ENCODE assay signal across 8 cellular contexts in genomic region chr9:97803167-97804058, GRCh38. TPM values are rescaled to one million over a fixed set of nuclear protein-coding genes. Genes with fewer than 3 reads are reported as not detected.
DNase-seq lines count a peak whose midpoint lies in the region; ATAC-seq and TF ChIP-seq lines count a peak whose summit lies in the region.

No MANE protein-coding gene starts in this region.

- H3K27me3 Mint-ChIP-seq in CD14-positive monocyte (ENCODE audit: low read depth in 3 of 3) (peaks cover 35 to 61% (median 50%) of the 10 kb centered on the region in 3 donors), nephron progenitor cell (ENCODE audit: low read depth, poor library complexity) (peaks cover 81% of the 10 kb centered on the region)
- peaks cover 25% of the 10 kb centered on the region for H3K27me3 Mint-ChIP-seq in activated T-helper 1 cell treated with anti-CD3 and anti-CD28 coated beads, Interleukin-12 subunit alpha, Interleukin-12 subunit beta, Interleukin-2, Interleukin-4 antibody, amounts not matched to agents 30 ng/mL and 10 ng/mL and 1 ng/mL, durations not matched to agents 14 hours and 24 hours and 36 hours (ENCODE audit: insufficient read depth)

- no peaks in the 10 kb centered on the region for H3K36me3 ChIP-seq in PC-9 (ENCODE audit: low read depth)

- H3K27ac Mint-ChIP-seq in CD14-positive monocyte (peak overlapping the region in 4 of 7 donors; percentile 29 to 61 (median 50)), nephron progenitor cell (no peak overlapping the region)
- peak overlapping the region; percentile 67 for H3K27ac Mint-ChIP-seq in activated T-helper 1 cell treated with anti-CD3 and anti-CD28 coated beads, Interleukin-12 subunit alpha, Interleukin-12 subunit beta, Interleukin-2, Interleukin-4 antibody, amounts not matched to agents 30 ng/mL and 10 ng/mL and 1 ng/mL, durations not matched to agents 14 hours and 24 hours and 36 hours

- TF ChIP-seq CTCF in CD14-positive monocyte (IDR thresholded peaks at IDR 0.05) (no peak), PC-9 (conservative IDR thresholded peaks at IDR 0.05) (no peak), fibroblast of the aortic adventitia (IDR thresholded peaks at IDR 0.05; ENCODE audit: insufficient read depth, low read length) (no peak), nephron progenitor cell (IDR thresholded peaks at IDR 0.05) (no peak)

- no peaks in the 10 kb centered on the region for H3K9me2 ChIP-seq in PC-9 (ENCODE audit: insufficient read depth)

- peak; percentile 63 for DNase-seq in CD14-positive monocyte (ENCODE audit: low spot score)
- peak; percentile 57 for DNase-seq in HPDE6-E6E7 (ENCODE audit: extremely low spot score)
- DNase-seq in PC-9 = peak; percentile 63 to 86
- DNase-seq in activated T-helper 1 cell treated with anti-CD3 and anti-CD28 coated beads, Interleukin-12 subunit alpha, Interleukin-12 subunit beta, Interleukin-2, Interleukin-4 antibody, amounts not matched to agents 30 ng/mL and 10 ng/mL and 1 ng/mL, durations not matched to agents 14 hours and 24 hours and 36 hours (ENCODE audit: low spot score) = peak; percentile 66
- DNase-seq in fibroblast of the aortic adventitia (ENCODE audit: low read depth) = peak; percentile 18
- DNase-seq in nephron progenitor cell = peak; percentile 79
- peak; percentile 65 for DNase-seq in stimulated activated naive CD4-positive, alpha-beta T cell treated with Interleukin-2 at 50 U/mL for 16 hours (lab: John Stamatoyannopoulos, UW)

- BruUV-seq in PC-9 (replicated peaks; lab: Mats Ljungman, UMichigan) = no TSS peak

- H3K9me3 ChIP-seq in PC-9 (ENCODE audit: insufficient read depth, low read depth) = no peaks in the 10 kb centered on the region

- CTCF ChIA-PET in PC-9 (lab: Charles Lee) = no interaction called here

- H3K27ac ChIP-seq in PC-9 = peak overlapping the region; percentile 85

- H3K4me3 Mint-ChIP-seq in CD14-positive monocyte (peak overlapping the region; percentile 69 to 89), nephron progenitor cell (peak overlapping the region; percentile 84)
- peak overlapping the region; percentile 79 for H3K4me3 Mint-ChIP-seq in activated T-helper 1 cell treated with anti-CD3 and anti-CD28 coated beads, Interleukin-12 subunit alpha, Interleukin-12 subunit beta, Interleukin-2, Interleukin-4 antibody, amounts not matched to agents 30 ng/mL and 10 ng/mL and 1 ng/mL, durations not matched to agents 14 hours and 24 hours and 36 hours

- intact Hi-C loops in CD14-positive monocyte (cut with micrococcal nuclease) (no loop called here), PC-9 (cut with micrococcal nuclease; ENCODE audit: unreplicated experiment) (loop anchor here (1.0 to 5.0 kb wide), 4 partner anchors 49 to 170 kb away; partner anchors contain the start of genes FOXE1, NCBP1 and TSTD2)
- intact Hi-C loops in activated T-helper 1 cell treated with anti-CD3 and anti-CD28 coated beads, Interleukin-12 subunit alpha, Interleukin-12 subunit beta, Interleukin-2, Interleukin-4 antibody, amounts not matched to agents 30 ng/mL and 10 ng/mL and 1 ng/mL, durations not matched to agents 14 hours and 24 hours and 36 hours (cut with micrococcal nuclease) = loop anchor here (1.0 to 10.0 kb wide), 4 partner anchors 93 to 451 kb away; partner anchors contain the start of genes TBC1D2, TRMO and XPA

- H3K9me3 Mint-ChIP-seq in CD14-positive monocyte = peaks cover 2 to 16% (median 6%) of the 10 kb centered on the region in 7 donors
- H3K9me3 Mint-ChIP-seq in activated T-helper 1 cell treated with anti-CD3 and anti-CD28 coated beads, Interleukin-12 subunit alpha, Interleukin-12 subunit beta, Interleukin-2, Interleukin-4 antibody, amounts not matched to agents 30 ng/mL and 10 ng/mL and 1 ng/mL, durations not matched to agents 14 hours and 24 hours and 36 hours = no peaks in the 10 kb centered on the region
- H3K9me3 Mint-ChIP-seq in nephron progenitor cell = no peaks in the 10 kb centered on the region

- H3K4me1 Mint-ChIP-seq in CD14-positive monocyte (peaks cover 14% of the 10 kb centered on the region), nephron progenitor cell (peaks cover 3% of the 10 kb centered on the region)
- H3K4me1 Mint-ChIP-seq in activated T-helper 1 cell treated with anti-CD3 and anti-CD28 coated beads, Interleukin-12 subunit alpha, Interleukin-12 subunit beta, Interleukin-2, Interleukin-4 antibody, amounts not matched to agents 30 ng/mL and 10 ng/mL and 1 ng/mL, durations not matched to agents 14 hours and 24 hours and 36 hours (ENCODE audit: low read depth) = peaks cover 17% of the 10 kb centered on the region

- no peaks in the 10 kb centered on the region for H3K27me3 ChIP-seq in PC-9 (ENCODE audit: insufficient read depth, low read depth)

- no peaks in the 10 kb centered on the region for H3K36me3 Mint-ChIP-seq in CD14-positive monocyte
- H3K36me3 Mint-ChIP-seq in activated T-helper 1 cell treated with anti-CD3 and anti-CD28 coated beads, Interleukin-12 subunit alpha, Interleukin-12 subunit beta, Interleukin-2, Interleukin-4 antibody, amounts not matched to agents 30 ng/mL and 10 ng/mL and 1 ng/mL, durations not matched to agents 14 hours and 24 hours and 36 hours (ENCODE audit: low read depth) = peaks cover 1% of the 10 kb centered on the region
- no peaks in the 10 kb centered on the region for H3K36me3 Mint-ChIP-seq in nephron progenitor cell (ENCODE audit: low read depth)

- H3K79me2 ChIP-seq in PC-9 (ENCODE audit: low read depth) = no peaks in the 10 kb centered on the region

- H3F3A ChIP-seq in PC-9 (ENCODE audit: insufficient read depth, low read depth) = peaks cover 44% of the 10 kb centered on the region

- H3K4me3 ChIP-seq in PC-9 (peak overlapping the region; percentile 64), fibroblast of the aortic adventitia (ENCODE audit: low read depth, low read length) (peak overlapping the region; percentile 56)

- H2AFZ ChIP-seq in PC-9 = peak overlapping the region; percentile 81

- H3K4me2 ChIP-seq in PC-9 = peak overlapping the region; percentile 87

- H4K20me1 ChIP-seq in PC-9 (ENCODE audit: insufficient read depth) = no peaks in the 10 kb centered on the region

- POLR2A ChIA-PET in PC-9 (lab: Charles Lee; ENCODE audit: unreplicated experiment) = no interaction called here

- peak; percentile 96 for ATAC-seq in GM19463 (IDR thresholded peaks at IDR 0.05; ENCODE audit: unreplicated experiment)

- H3K4me1 ChIP-seq in PC-9 (replicated peaks; ENCODE audit: insufficient read depth) = peaks cover 64% of the 10 kb centered on the region

RNA-seq across cellular contexts. Expression of gene FOXE1, which starts 49.6 kb away (rescaled TPM):
- polyA plus RNA-seq in CD14-positive monocyte = not detected
- total RNA-seq in PC-9 (2021) = 5.7 and 7.7 TPM in 2 replicates
- 0.05 TPM in 1 of 2 replicates, not detected in the other for total RNA-seq in activated T-helper 1 cell treated with anti-CD3 and anti-CD28 coated beads, Interleukin-12 subunit alpha, Interleukin-12 subunit beta, Interleukin-2, Interleukin-4 antibody, amounts not matched to agents 30 ng/mL and 10 ng/mL and 1 ng/mL, durations not matched to agents 14 hours and 24 hours and 36 hours
- not detected in 2 replicates for total RNA-seq in fibroblast of the aortic adventitia (ENCODE audit: low replicate concordance)

Comparison
In these comparisons a context has a peak if more than half of its experiments do, and no peak if none do; other contexts are left out.
1. Peak in every context shown above with its lines: DNase-seq, ATAC-seq, H3K4me3 ChIP-seq and H3K27ac ChIP-seq.
2. DNase-seq: peak in every context shown above with its lines; median percentile 79 in nephron progenitor cell; 74 in PC-9; 66 in activated T-helper 1 cell treated with anti-CD3 and anti-CD28 coated beads, Interleukin-12 subunit alpha, Interleukin-12 subunit beta, Interleukin-2, Interleukin-4 antibody, amounts not matched to agents 30 ng/mL and 10 ng/mL and 1 ng/mL, durations not matched to agents 14 hours and 24 hours and 36 hours; 65 in stimulated activated naive CD4-positive, alpha-beta T cell treated with Interleukin-2 at 50 U/mL for 16 hours; 63 in CD14-positive monocyte; 57 in HPDE6-E6E7; 18 in fibroblast of the aortic adventitia.
3. intact Hi-C loops: an anchor here in PC-9 (1.0 to 5.0 kb wide) and activated T-helper 1 cell treated with anti-CD3 and anti-CD28 coated beads, Interleukin-12 subunit alpha, Interleukin-12 subunit beta, Interleukin-2, Interleukin-4 antibody, amounts not matched to agents 30 ng/mL and 10 ng/mL and 1 ng/mL, durations not matched to agents 14 hours and 24 hours and 36 hours (1.0 to 10.0 kb wide); none called in CD14-positive monocyte.